Comparison of ENCODE assay signal across 24 cellular contexts in genomic region chr1:231279683-231280082, GRCh38.
"Had no signal": no experiment of that assay in that cellular context is flagged by ENCODE, and none has a peak within 500 bp of the region (broad histone marks: within the 10 kb centered on the region; RNA-seq: fewer than 3 reads in every experiment).

No MANE protein-coding gene starts in this region.

- H3K4me2 ChIP-seq: neural progenitor cell had no signal

- ATAC-seq: activated CD4-positive, CD25-positive, alpha-beta regulatory T cell treated with anti-CD3 and anti-CD28 coated beads, Interleukin-2, amount 50 U/mL, for 24 hours; body of pancreas; naive thymus-derived CD8-positive, alpha-beta T cell; sciatic nerve; stimulated activated memory B cell treated with anti-CD40 and anti-IgM and Interleukin-4, amounts not matched to agents 10 μg/mL and 1 μg/mL and 100 μg/mL, for 72 hours had no signal

- FAIRE-seq: kidney, small intestine had no signal

- H2AFZ ChIP-seq: neural progenitor cell had no signal

- H3K4me3 ChIP-seq: body of pancreas, cardiac muscle cell, neural progenitor cell, stomach, suprapubic skin, transverse colon, vagina had no signal

- H3K27me3 ChIP-seq: body of pancreas, cardiac muscle cell, neural progenitor cell, stomach, suprapubic skin, transverse colon, vagina had no signal

- H3K27ac ChIP-seq: body of pancreas, cardiac muscle cell, neural progenitor cell, stomach, suprapubic skin, transverse colon, vagina, VCaP had no signal

- H3K27ac Mint-ChIP-seq: activated CD4-positive, alpha-beta memory T cell treated with anti-CD3 and anti-CD28 coated beads, Interleukin-2, amount 10 ng/mL, durations not matched to agents 7 days and 5 days; activated naive CD8-positive, alpha-beta T cell treated with anti-CD3 and anti-CD28 coated beads, Interleukin-2, amount 50 U/mL, for 24 hours; mesothelial cell of epicardium; neural progenitor cell; stimulated activated memory B cell treated with anti-CD40 and anti-IgM and Interleukin-4, amounts not matched to agents 10 μg/mL and 1 μg/mL and 100 μg/mL, for 72 hours had no signal

- H3K4me3 Mint-ChIP-seq: activated CD4-positive, alpha-beta memory T cell treated with anti-CD3 and anti-CD28 coated beads, Interleukin-2, amount 10 ng/mL, durations not matched to agents 7 days and 5 days; activated CD4-positive, alpha-beta T cell treated with anti-CD3 and anti-CD28 coated beads, Interleukin-2, amount 10 ng/mL, durations not matched to agents 24 days and 14 days; activated naive CD8-positive, alpha-beta T cell treated with anti-CD3 and anti-CD28 coated beads, Interleukin-2, amount 50 U/mL, for 24 hours; activated T-helper 1 cell treated with anti-CD3 and anti-CD28 coated beads, Interleukin-12 subunit alpha, Interleukin-12 subunit beta, Interleukin-2, Interleukin-4 antibody, amounts not matched to agents 30 ng/mL and 10 ng/mL and 1 ng/mL, durations not matched to agents 14 hours and 24 hours and 36 hours; mesothelial cell of epicardium; naive thymus-derived CD8-positive, alpha-beta T cell; neural progenitor cell; stimulated activated memory B cell treated with anti-CD40 and anti-IgM and Interleukin-4, amounts not matched to agents 10 μg/mL and 1 μg/mL and 100 μg/mL, for 72 hours had no signal

- H3K9me3 Mint-ChIP-seq: activated CD4-positive, alpha-beta memory T cell treated with anti-CD3 and anti-CD28 coated beads, Interleukin-2, amount 10 ng/mL, durations not matched to agents 7 days and 5 days; activated CD4-positive, alpha-beta T cell treated with anti-CD3 and anti-CD28 coated beads, Interleukin-2, amount 10 ng/mL, durations not matched to agents 24 days and 14 days; activated naive CD8-positive, alpha-beta T cell treated with anti-CD3 and anti-CD28 coated beads, Interleukin-2, amount 50 U/mL, for 24 hours; activated T-helper 1 cell treated with anti-CD3 and anti-CD28 coated beads, Interleukin-12 subunit alpha, Interleukin-12 subunit beta, Interleukin-2, Interleukin-4 antibody, amounts not matched to agents 30 ng/mL and 10 ng/mL and 1 ng/mL, durations not matched to agents 14 hours and 24 hours and 36 hours; mesothelial cell of epicardium; naive thymus-derived CD8-positive, alpha-beta T cell; neural progenitor cell; stimulated activated memory B cell treated with anti-CD40 and anti-IgM and Interleukin-4, amounts not matched to agents 10 μg/mL and 1 μg/mL and 100 μg/mL, for 72 hours had no signal

- H3K9me3 ChIP-seq: body of pancreas, stomach, suprapubic skin, transverse colon, vagina had no signal

- DNase-seq: activated CD4-positive, alpha-beta memory T cell treated with anti-CD3 and anti-CD28 coated beads, Interleukin-2, amount 10 ng/mL, durations not matched to agents 7 days and 5 days; activated CD4-positive, alpha-beta T cell treated with anti-CD3 and anti-CD28 coated beads, Interleukin-2, amount 10 ng/mL, durations not matched to agents 24 days and 14 days; activated gamma-delta T cell; activated naive CD4-positive, alpha-beta T cell treated with anti-CD3 and anti-CD28 coated beads, Interleukin-2, amount 50 U/mL, for 16 hours; activated naive CD8-positive, alpha-beta T cell treated with anti-CD3 and anti-CD28 coated beads, Interleukin-2, amount 50 U/mL, for 24 hours; anterior cingulate cortex; body of pancreas; kidney; naive thymus-derived CD8-positive, alpha-beta T cell; posterior cingulate gyrus; stimulated activated CD4-positive, alpha-beta T cell treated with anti-CD3 and anti-CD28 coated beads, Interleukin-15, amount 100 ng/mL, for 24 hours; stomach; transverse colon had no signal

- H3K9ac ChIP-seq: neural progenitor cell had no signal

- H3K27me3 Mint-ChIP-seq: activated CD4-positive, alpha-beta memory T cell treated with anti-CD3 and anti-CD28 coated beads, Interleukin-2, amount 10 ng/mL, durations not matched to agents 7 days and 5 days; activated CD4-positive, alpha-beta T cell treated with anti-CD3 and anti-CD28 coated beads, Interleukin-2, amount 10 ng/mL, durations not matched to agents 24 days and 14 days; activated naive CD8-positive, alpha-beta T cell treated with anti-CD3 and anti-CD28 coated beads, Interleukin-2, amount 50 U/mL, for 24 hours; naive thymus-derived CD8-positive, alpha-beta T cell; stimulated activated memory B cell treated with anti-CD40 and anti-IgM and Interleukin-4, amounts not matched to agents 10 μg/mL and 1 μg/mL and 100 μg/mL, for 72 hours had no signal

- H3K4me1 ChIP-seq: body of pancreas, neural progenitor cell, suprapubic skin, transverse colon, vagina had no signal

- H3K4me1 Mint-ChIP-seq: activated naive CD8-positive, alpha-beta T cell treated with anti-CD3 and anti-CD28 coated beads, Interleukin-2, amount 50 U/mL, for 24 hours; mesothelial cell of epicardium; naive thymus-derived CD8-positive, alpha-beta T cell; neural progenitor cell; stimulated activated memory B cell treated with anti-CD40 and anti-IgM and Interleukin-4, amounts not matched to agents 10 μg/mL and 1 μg/mL and 100 μg/mL, for 72 hours had no signal
